In genomic region chr6:146693342-146693741, GRCh38 we compare ENCODE assay signal across 1 cellular context.
TF ChIP-seq lines count a peak whose summit lies in the region.

No MANE protein-coding gene starts in this region.

TF ChIP-seq in GM23338, 12 proteins besides CTCF, POLR2A, EP300 and RAD21:
- TF ChIP-seq ZNF462 (CRISPR knock-in tag; IDR thresholded peaks at IDR 0.05) (no peak), REST (IDR thresholded peaks at IDR 0.05; ENCODE audit: unreplicated experiment) (no peak), EZH2phosphoT487 (IDR thresholded peaks at IDR 0.05; ENCODE audit: unreplicated experiment) (no peak), ZNF331 (CRISPR knock-in tag; IDR thresholded peaks at IDR 0.05; ENCODE audit: low read depth) (no peak), NANOG (IDR thresholded peaks at IDR 0.05; ENCODE audit: borderline replicate concordance) (no peak), ETS1 (IDR thresholded peaks at IDR 0.05) (no peak), POLR2AphosphoS5 (IDR thresholded peaks at IDR 0.05; ENCODE audit: low read depth) (no peak), CREB1 (CRISPR knock-in tag; IDR thresholded peaks at IDR 0.05; ENCODE audit: low read depth) (no peak), STAT1 (IDR thresholded peaks at IDR 0.05; ENCODE audit: unreplicated experiment) (no peak)
